ENCODE assay signal across 1 cellular context in the genomic region with DNA sequence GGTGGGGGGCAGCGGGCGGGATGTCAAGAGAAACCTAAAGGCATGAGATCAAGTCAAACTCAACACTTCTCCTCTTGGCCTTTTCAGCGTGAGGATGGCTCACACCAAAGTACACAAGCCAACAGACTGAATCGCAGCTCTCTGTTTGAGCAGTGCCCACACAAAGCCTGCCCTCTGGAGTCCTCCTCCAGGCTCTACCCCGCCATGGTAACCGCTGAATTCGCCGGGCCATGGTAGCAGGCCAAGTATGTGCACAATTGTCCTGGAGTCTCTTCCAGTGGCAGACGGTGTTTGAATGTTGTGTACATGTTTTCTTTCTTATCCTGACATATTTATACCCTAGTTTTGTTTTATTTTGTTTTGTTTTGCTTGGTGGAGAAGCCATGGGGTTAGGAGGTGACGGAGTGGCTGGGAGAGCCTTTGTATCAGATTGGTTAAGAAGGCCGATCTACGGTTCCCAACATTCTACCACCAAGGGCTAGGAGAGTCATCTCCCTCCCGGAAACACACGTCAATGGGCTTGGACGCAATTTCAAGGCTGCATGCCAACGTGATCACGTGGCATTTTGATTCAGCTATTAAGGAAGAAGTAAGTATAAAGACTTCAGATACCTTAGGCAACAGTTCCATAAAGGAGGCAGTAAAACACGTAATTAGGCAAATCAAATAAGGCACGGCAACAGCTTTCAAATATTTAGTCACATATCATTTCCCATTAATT.
TF ChIP-seq lines count a peak whose summit lies in the region.

No MANE protein-coding gene starts in this region.

TF ChIP-seq in GM23338, 12 proteins besides CTCF, POLR2A, EP300 and RAD21 (continued from another document):
- TF ChIP-seq, protein P1, sequence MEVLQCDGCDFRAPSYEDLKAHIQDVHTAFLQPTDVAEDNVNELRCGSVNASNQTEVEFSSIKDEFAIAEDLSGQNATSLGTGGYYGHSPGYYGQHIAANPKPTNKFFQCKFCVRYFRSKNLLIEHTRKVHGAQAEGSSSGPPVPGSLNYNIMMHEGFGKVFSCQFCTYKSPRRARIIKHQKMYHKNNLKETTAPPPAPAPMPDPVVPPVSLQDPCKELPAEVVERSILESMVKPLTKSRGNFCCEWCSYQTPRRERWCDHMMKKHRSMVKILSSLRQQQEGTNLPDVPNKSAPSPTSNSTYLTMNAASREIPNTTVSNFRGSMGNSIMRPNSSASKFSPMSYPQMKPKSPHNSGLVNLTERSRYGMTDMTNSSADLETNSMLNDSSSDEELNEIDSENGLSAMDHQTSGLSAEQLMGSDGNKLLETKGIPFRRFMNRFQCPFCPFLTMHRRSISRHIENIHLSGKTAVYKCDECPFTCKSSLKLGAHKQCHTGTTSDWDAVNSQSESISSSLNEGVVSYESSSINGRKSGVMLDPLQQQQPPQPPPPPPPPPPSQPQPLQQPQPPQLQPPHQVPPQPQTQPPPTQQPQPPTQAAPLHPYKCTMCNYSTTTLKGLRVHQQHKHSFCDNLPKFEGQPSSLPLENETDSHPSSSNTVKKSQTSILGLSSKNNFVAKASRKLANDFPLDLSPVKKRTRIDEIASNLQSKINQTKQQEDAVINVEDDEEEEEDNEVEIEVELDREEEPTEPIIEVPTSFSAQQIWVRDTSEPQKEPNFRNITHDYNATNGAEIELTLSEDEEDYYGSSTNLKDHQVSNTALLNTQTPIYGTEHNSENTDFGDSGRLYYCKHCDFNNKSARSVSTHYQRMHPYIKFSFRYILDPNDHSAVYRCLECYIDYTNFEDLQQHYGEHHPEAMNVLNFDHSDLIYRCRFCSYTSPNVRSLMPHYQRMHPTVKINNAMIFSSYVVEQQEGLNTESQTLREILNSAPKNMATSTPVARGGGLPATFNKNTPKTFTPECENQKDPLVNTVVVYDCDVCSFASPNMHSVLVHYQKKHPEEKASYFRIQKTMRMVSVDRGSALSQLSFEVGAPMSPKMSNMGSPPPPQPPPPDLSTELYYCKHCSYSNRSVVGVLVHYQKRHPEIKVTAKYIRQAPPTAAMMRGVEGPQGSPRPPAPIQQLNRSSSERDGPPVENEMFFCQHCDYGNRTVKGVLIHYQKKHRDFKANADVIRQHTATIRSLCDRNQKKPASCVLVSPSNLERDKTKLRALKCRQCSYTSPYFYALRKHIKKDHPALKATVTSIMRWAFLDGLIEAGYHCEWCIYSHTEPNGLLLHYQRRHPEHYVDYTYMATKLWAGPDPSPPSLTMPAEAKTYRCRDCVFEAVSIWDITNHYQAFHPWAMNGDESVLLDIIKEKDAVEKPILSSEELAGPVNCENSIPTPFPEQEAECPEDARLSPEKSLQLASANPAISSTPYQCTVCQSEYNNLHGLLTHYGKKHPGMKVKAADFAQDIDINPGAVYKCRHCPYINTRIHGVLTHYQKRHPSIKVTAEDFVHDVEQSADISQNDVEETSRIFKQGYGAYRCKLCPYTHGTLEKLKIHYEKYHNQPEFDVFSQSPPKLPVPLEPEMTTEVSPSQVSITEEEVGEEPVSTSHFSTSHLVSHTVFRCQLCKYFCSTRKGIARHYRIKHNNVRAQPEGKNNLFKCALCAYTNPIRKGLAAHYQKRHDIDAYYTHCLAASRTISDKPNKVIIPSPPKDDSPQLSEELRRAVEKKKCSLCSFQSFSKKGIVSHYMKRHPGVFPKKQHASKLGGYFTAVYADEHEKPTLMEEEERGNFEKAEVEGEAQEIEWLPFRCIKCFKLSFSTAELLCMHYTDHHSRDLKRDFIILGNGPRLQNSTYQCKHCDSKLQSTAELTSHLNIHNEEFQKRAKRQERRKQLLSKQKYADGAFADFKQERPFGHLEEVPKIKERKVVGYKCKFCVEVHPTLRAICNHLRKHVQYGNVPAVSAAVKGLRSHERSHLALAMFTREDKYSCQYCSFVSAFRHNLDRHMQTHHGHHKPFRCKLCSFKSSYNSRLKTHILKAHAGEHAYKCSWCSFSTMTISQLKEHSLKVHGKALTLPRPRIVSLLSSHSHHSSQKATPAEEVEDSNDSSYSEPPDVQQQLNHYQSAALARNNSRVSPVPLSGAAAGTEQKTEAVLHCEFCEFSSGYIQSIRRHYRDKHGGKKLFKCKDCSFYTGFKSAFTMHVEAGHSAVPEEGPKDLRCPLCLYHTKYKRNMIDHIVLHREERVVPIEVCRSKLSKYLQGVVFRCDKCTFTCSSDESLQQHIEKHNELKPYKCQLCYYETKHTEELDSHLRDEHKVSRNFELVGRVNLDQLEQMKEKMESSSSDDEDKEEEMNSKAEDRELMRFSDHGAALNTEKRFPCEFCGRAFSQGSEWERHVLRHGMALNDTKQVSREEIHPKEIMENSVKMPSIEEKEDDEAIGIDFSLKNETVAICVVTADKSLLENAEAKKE (CRISPR knock-in tag; IDR thresholded peaks at IDR 0.05): no peak
- TF ChIP-seq POLR2AphosphoS5 (IDR thresholded peaks at IDR 0.05; ENCODE audit: low read depth) (no peak), NANOG (IDR thresholded peaks at IDR 0.05; ENCODE audit: borderline replicate concordance) (no peak), ZNF114 (CRISPR knock-in tag; IDR thresholded peaks at IDR 0.05) (no peak), EZH2 (IDR thresholded peaks at IDR 0.05; ENCODE audit: low read depth, unreplicated experiment) (no peak)
